Comparison of ENCODE assay signal across 8 cellular contexts in genomic region chr4:2534904-2535385, GRCh38. TPM values are rescaled to one million over a fixed set of nuclear protein-coding genes. Genes with fewer than 3 reads are reported as not detected.
DNase-seq lines count a peak whose midpoint lies in the region; ATAC-seq, FAIRE-seq and TF ChIP-seq lines count a peak whose summit lies in the region.

No MANE protein-coding gene starts in this region.

- peak overlapping the region; percentile 81 for H3K4me3 Mint-ChIP-seq in activated CD8-positive, alpha-beta memory T cell treated with anti-CD3 and anti-CD28 coated beads, Interleukin-2, amount 10 ng/mL, durations not matched to agents 7 days and 5 days
- peak overlapping the region; percentile 90 for H3K4me3 Mint-ChIP-seq in activated naive CD8-positive, alpha-beta T cell

- peak overlapping the region; percentile 94 for H3K9ac ChIP-seq in keratinocyte (ENCODE audit: control insufficient read depth, extremely low read depth, insufficient read depth, low read length)

- dilution Hi-C loops in keratinocyte (cut with MboI; ENCODE audit: extremely low pct_ligation_motif_present, low sequenced_read_pairs) = no loop called here

- peaks cover 5% of the 10 kb centered on the region for H3K36me3 Mint-ChIP-seq in activated CD8-positive, alpha-beta memory T cell treated with anti-CD3 and anti-CD28 coated beads, Interleukin-2, amount 10 ng/mL, durations not matched to agents 7 days and 5 days
- H3K36me3 Mint-ChIP-seq in activated naive CD8-positive, alpha-beta T cell = no peaks in the 10 kb centered on the region

- no peaks in the 10 kb centered on the region for H3K27me3 Mint-ChIP-seq in activated CD8-positive, alpha-beta memory T cell treated with anti-CD3 and anti-CD28 coated beads, Interleukin-2, amount 10 ng/mL, durations not matched to agents 7 days and 5 days
- H3K27me3 Mint-ChIP-seq in activated naive CD8-positive, alpha-beta T cell = no peaks in the 10 kb centered on the region

- whole genome bisulfite sequencing in aorta, 2 donors = 56 to 60% methylated on average over 6 of the region's 6 CpGs

- peak overlapping the region; percentile 75 to 82 (median 78) for H3K4me3 ChIP-seq in keratinocyte (ENCODE audit: control insufficient read depth in 2 of 3, extremely low read depth in 1 of 3, insufficient read depth in 2 of 3, low read depth in 1 of 3, low read length in 3 of 3)
- H3K4me3 ChIP-seq in aorta (ENCODE audit: low read length in 2 of 2) = peak overlapping the region in 1 of 2 donors; percentile 40

- no peaks in the 10 kb centered on the region for H3K9me1 ChIP-seq in keratinocyte (ENCODE audit: control insufficient read depth, extremely low read depth, insufficient read depth, low read length)

- no peaks in the 10 kb centered on the region for H4K20me1 ChIP-seq in keratinocyte (ENCODE audit: control insufficient read depth, extremely low read depth, insufficient read depth, low read length)

- H3K27me3 ChIP-seq in keratinocyte (ENCODE audit: control insufficient read depth, extremely low read depth, insufficient read depth, low read length) (no peaks in the 10 kb centered on the region), aorta (ENCODE audit: control insufficient read depth in 1 of 2, insufficient read depth in 2 of 2, low read length in 1 of 2) (no peaks in the 10 kb centered on the region)

- peak overlapping the region; percentile 32 for H2AFZ ChIP-seq in keratinocyte (ENCODE audit: control insufficient read depth, low read length)

- ATAC-seq in activated CD8-positive, alpha-beta memory T cell treated with anti-CD3 and anti-CD28 coated beads, Interleukin-2, amount 10 ng/mL, durations not matched to agents 7 days and 5 days = no peak
- no peak for ATAC-seq in GM19452 (IDR thresholded peaks at IDR 0.05; ENCODE audit: unreplicated experiment)
- ATAC-seq in aorta (ENCODE audit: low FRiP score) = no peak

- H3K4me1 ChIP-seq in keratinocyte (ENCODE audit: control insufficient read depth, extremely low read depth, insufficient read depth, low read length) = peaks cover 6% of the 10 kb centered on the region
- H3K4me1 ChIP-seq in aorta (ENCODE audit: control insufficient read depth in 1 of 2, insufficient read depth in 2 of 2, low read length in 2 of 2) = no peaks in the 10 kb centered on the region

- CTCF ChIA-PET in activated CD8-positive, alpha-beta memory T cell treated with anti-CD3 and anti-CD28 coated beads, Interleukin-2, amount 10 ng/mL, durations not matched to agents 7 days and 5 days (lab: Charles Lee) = interaction anchor here (0.7 to 1.6 kb wide), 6 partner anchors 12 to 318 kb away, joined by 3 to 10 read pairs (median 4); no protein-coding TSS in a partner anchor

- no peak for TF ChIP-seq CTCF in keratinocyte (optimal IDR thresholded peaks at IDR 0.05 in 1 of 3, IDR thresholded peaks at IDR 0.05 in 1 of 3, conservative IDR thresholded peaks at IDR 0.05 in 1 of 3; ENCODE audit: extremely low read depth in 1 of 3, insufficient read depth in 2 of 3, low read length in 3 of 3)

- H3K9me3 Mint-ChIP-seq in activated CD8-positive, alpha-beta memory T cell treated with anti-CD3 and anti-CD28 coated beads, Interleukin-2, amount 10 ng/mL, durations not matched to agents 7 days and 5 days (ENCODE audit: low read depth) = no peaks in the 10 kb centered on the region
- no peaks in the 10 kb centered on the region for H3K9me3 Mint-ChIP-seq in activated naive CD8-positive, alpha-beta T cell (ENCODE audit: low read depth)

- no peaks in the 10 kb centered on the region for H3K9me3 ChIP-seq in keratinocyte (ENCODE audit: control insufficient read depth, low read depth, low read length)
- H3K9me3 ChIP-seq in aorta (ENCODE audit: control insufficient read depth, low read length) = no peaks in the 10 kb centered on the region

- H3K4me1 Mint-ChIP-seq in activated CD8-positive, alpha-beta memory T cell treated with anti-CD3 and anti-CD28 coated beads, Interleukin-2, amount 10 ng/mL, durations not matched to agents 7 days and 5 days = peaks cover 17% of the 10 kb centered on the region
- peaks cover 19% of the 10 kb centered on the region for H3K4me1 Mint-ChIP-seq in activated naive CD8-positive, alpha-beta T cell (ENCODE audit: low read depth)

- peak overlapping the region; percentile 86 for H3K27ac ChIP-seq in keratinocyte (ENCODE audit: control insufficient read depth, insufficient read depth, low read length)
- H3K27ac ChIP-seq in temporal lobe (ENCODE audit: low read depth, low read length) = peak overlapping the region; percentile 82
- H3K27ac ChIP-seq in aorta (ENCODE audit: low read depth in 1 of 2, low read length in 2 of 2) = no peak overlapping the region

- peaks cover 30% of the 10 kb centered on the region for H3K79me2 ChIP-seq in keratinocyte (ENCODE audit: control insufficient read depth, insufficient read depth, low read length)

- intact Hi-C loops in aorta (cut with DNase I) = loop anchor here (5.0 to 10.0 kb wide), 6 partner anchors 63 to 290 kb away; partner anchors contain the start of genes HAUS3 (in 1 of the 2), POLN (in 1 of the 2) and TNIP2 (in 1 of the 2)

- peaks cover 0 to 1% of the 10 kb centered on the region in 2 experiments for H3K36me3 ChIP-seq in keratinocyte (ENCODE audit: control insufficient read depth in 2 of 2, extremely low read depth in 1 of 2, insufficient read depth in 2 of 2, low read length in 2 of 2)
- H3K36me3 ChIP-seq in aorta (ENCODE audit: control insufficient read depth in 1 of 2, insufficient read depth in 2 of 2, low read length in 1 of 2) = no peaks in the 10 kb centered on the region

- H3K4me2 ChIP-seq in keratinocyte (ENCODE audit: control insufficient read depth, extremely low read depth, insufficient read depth, low read depth, low read length) = peak overlapping the region; percentile 79

- DNase-seq in activated CD8-positive, alpha-beta memory T cell treated with anti-CD3 and anti-CD28 coated beads, Interleukin-2, amount 10 ng/mL, durations not matched to agents 7 days and 5 days = no peak
- DNase-seq in activated CD8-positive, alpha-beta memory T cell treated with anti-CD3 and anti-CD28 coated beads, Interleukin-2, amount 50 U/mL, for 48 hours = no peak
- DNase-seq in keratinocyte (ENCODE audit: low read depth, low spot score) (no peak), aorta (no peak)
- no peak for DNase-seq in stimulated activated CD4-positive, alpha-beta T cell treated with anti-CD3 and anti-CD28 coated beads, Interleukin-2, amount 100 ng/mL, for 24 hours

- FAIRE-seq in keratinocyte (lab: Jason Lieb, UNC) = no peak

- H3K27ac Mint-ChIP-seq in activated CD8-positive, alpha-beta memory T cell treated with anti-CD3 and anti-CD28 coated beads, Interleukin-2, amount 10 ng/mL, durations not matched to agents 7 days and 5 days = peak overlapping the region; percentile 91
- H3K27ac Mint-ChIP-seq in activated naive CD8-positive, alpha-beta T cell = peak overlapping the region; percentile 89

RNA-seq across cellular contexts. Expression of gene FAM193A, which starts 1.5 kb away (rescaled TPM):
- 10 to 100 TPM; 30.0 to 37.9 TPM for total RNA-seq in activated CD8-positive, alpha-beta memory T cell treated with anti-CD3 and anti-CD28 coated beads, Interleukin-2, amount 10 ng/mL, durations not matched to agents 7 days and 5 days
- polyA plus RNA-seq in keratinocyte (2.7 to 5.4 TPM (median 3.6 TPM) in 3 replicates), aorta (10 to 100 TPM in 1 of 2 donors, 1 to 10 TPM in 1; 4.6 to 13.2 TPM)
- 11.6 TPM for polyA plus RNA-seq in keratinocyte (2011; ENCODE audit: low read depth)
- 3.8 and 5.5 TPM in 2 replicates for polyA plus RNA-seq in keratinocyte (2011; cell fraction: cytosol; rRNA removed)
- 19.6 and 20.0 TPM in 2 replicates for polyA plus RNA-seq in keratinocyte (2011; cell fraction: nucleus; rRNA removed)
- 7.5 and 9.8 TPM in 2 replicates for polyA plus RNA-seq in keratinocyte (2012; ENCODE audit: low replicate concordance)
- polyA minus RNA-seq in keratinocyte = 9.4 to 20.6 TPM (median 12.9 TPM) in 3 replicates
- 13.0 TPM for polyA minus RNA-seq in keratinocyte (2011; cell fraction: cytosol; rRNA and poly(A)+ RNA removed)
- polyA minus RNA-seq in keratinocyte (2011; cell fraction: nucleus; rRNA and poly(A)+ RNA removed) = 17.2 and 25.7 TPM in 2 replicates
- total RNA-seq in temporal lobe (22.4 TPM), aorta (10 to 100 TPM; 23.8 to 41.6 TPM)

Comparison
In these comparisons a context has a peak if more than half of its experiments do, and no peak if none do; other contexts are left out.
1. H3K27ac ChIP-seq: peak in keratinocyte (single experiment) and temporal lobe (single experiment); none in aorta (0 of 2).